Comparison of ENCODE assay signal across 1 cellular context in genomic region chr1:77757616-77758015, GRCh38.
TF ChIP-seq lines count a peak whose summit lies in the region.

No MANE protein-coding gene starts in this region.

TF ChIP-seq in SK-N-SH, 30 proteins besides CTCF, POLR2A, EP300 and RAD21 (continued from another document):
- TF ChIP-seq ZBTB33 (IDR thresholded peaks at IDR 0.05; ENCODE audit: borderline replicate concordance, low read depth) (no peak), RFX5 (IDR thresholded peaks at IDR 0.05; ENCODE audit: low read length) (no peak), NFIC (IDR thresholded peaks at IDR 0.05; ENCODE audit: borderline replicate concordance) (no peak), YY1 (IDR thresholded peaks at IDR 0.05; ENCODE audit: low read depth) (no peak), RXRA (IDR thresholded peaks at IDR 0.05; ENCODE audit: borderline replicate concordance, low read depth) (no peak), ELF1 (IDR thresholded peaks at IDR 0.05) (no peak), FOXM1 (IDR thresholded peaks at IDR 0.05; ENCODE audit: low read depth) (no peak), CHD2 (IDR thresholded peaks at IDR 0.05; ENCODE audit: low read length, partially characterized antibody) (no peak), TCF12 (IDR thresholded peaks at IDR 0.05) (no peak), TEAD4 (IDR thresholded peaks at IDR 0.05; ENCODE audit: borderline replicate concordance, insufficient read depth) (no peak), SMC3 (IDR thresholded peaks at IDR 0.05; ENCODE audit: low read depth, low read length) (no peak)
- TF ChIP-seq, protein P1, sequence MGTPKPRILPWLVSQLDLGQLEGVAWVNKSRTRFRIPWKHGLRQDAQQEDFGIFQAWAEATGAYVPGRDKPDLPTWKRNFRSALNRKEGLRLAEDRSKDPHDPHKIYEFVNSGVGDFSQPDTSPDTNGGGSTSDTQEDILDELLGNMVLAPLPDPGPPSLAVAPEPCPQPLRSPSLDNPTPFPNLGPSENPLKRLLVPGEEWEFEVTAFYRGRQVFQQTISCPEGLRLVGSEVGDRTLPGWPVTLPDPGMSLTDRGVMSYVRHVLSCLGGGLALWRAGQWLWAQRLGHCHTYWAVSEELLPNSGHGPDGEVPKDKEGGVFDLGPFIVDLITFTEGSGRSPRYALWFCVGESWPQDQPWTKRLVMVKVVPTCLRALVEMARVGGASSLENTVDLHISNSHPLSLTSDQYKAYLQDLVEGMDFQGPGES (IDR thresholded peaks at IDR 0.05; ENCODE audit: low read depth, low read length), result no peak
- TF ChIP-seq, protein P2, sequence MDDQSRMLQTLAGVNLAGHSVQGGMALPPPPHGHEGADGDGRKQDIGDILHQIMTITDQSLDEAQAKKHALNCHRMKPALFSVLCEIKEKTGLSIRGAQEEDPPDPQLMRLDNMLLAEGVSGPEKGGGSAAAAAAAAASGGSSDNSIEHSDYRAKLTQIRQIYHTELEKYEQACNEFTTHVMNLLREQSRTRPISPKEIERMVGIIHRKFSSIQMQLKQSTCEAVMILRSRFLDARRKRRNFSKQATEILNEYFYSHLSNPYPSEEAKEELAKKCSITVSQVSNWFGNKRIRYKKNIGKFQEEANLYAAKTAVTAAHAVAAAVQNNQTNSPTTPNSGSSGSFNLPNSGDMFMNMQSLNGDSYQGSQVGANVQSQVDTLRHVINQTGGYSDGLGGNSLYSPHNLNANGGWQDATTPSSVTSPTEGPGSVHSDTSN (IDR thresholded peaks at IDR 0.05), result no peak
